ENCODE assay signal across 25 cellular contexts in the genomic region with DNA sequence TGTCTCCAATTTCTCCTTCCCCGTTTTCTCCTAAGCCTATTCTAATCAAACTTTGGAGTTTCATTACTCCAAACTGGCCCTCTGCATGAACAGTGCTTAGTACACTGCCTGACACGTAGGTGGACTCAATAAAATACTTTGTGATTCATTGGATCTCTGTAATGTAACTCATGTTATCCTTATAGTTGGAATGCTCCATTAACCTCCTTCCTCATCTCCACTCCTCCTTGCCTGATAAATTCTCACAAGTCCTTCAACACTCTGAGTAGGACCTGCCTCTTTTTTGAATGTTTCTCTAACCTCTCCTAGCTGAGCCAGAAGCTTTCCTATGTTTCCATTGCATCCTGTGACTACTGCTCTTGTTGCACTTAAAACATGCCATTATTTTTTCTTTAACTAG.
"Had no signal": no experiment of that assay in that cellular context is flagged by ENCODE, and none has a peak within 500 bp of the region (broad histone marks: within the 10 kb centered on the region; RNA-seq: fewer than 3 reads in every experiment).

No MANE protein-coding gene starts in this region.

- H3K27me3 ChIP-seq: pancreas, testis, transverse colon had no signal

- ATAC-seq: activated T-helper 17 cell treated with anti-CD3 and anti-CD28 coated beads, Interleukin-2, amount 50 U/mL, for 72 hours; naive thymus-derived CD4-positive, alpha-beta T cell; pancreas; stimulated activated naive CD8-positive, alpha-beta T cell treated with anti-CD3 and anti-CD28 coated beads, Interleukin-15, Interleukin-2, amounts not matched to agents 100 U/mL and 50 U/mL, for 24 hours had no signal

- H3K9me3 ChIP-seq: pancreas, prostate gland, testis had no signal

- H3K4me1 ChIP-seq: left ventricle myocardium inferior, prostate gland, testis, transverse colon had no signal

- H3K4me1 Mint-ChIP-seq: activated CD4-positive, alpha-beta T cell treated with anti-CD3 and anti-CD28 coated beads, Interleukin-2, amount 10 ng/mL, durations not matched to agents 24 days and 14 days; activated T-helper 17 cell treated with anti-CD3 and anti-CD28 coated beads, Interleukin-2, amount 50 U/mL, for 72 hours; neural crest cell had no signal

- H3K27ac ChIP-seq: epithelial cell of prostate, left ventricle myocardium inferior, pancreas, prostate gland, testis, transverse colon had no signal

- H3K27me3 Mint-ChIP-seq: activated CD4-positive, alpha-beta memory T cell treated with anti-CD3 and anti-CD28 coated beads for 36 hours; activated CD4-positive, alpha-beta T cell treated with anti-CD3 and anti-CD28 coated beads, Interleukin-2, amount 10 ng/mL, durations not matched to agents 24 days and 14 days; activated T-helper 17 cell treated with anti-CD3 and anti-CD28 coated beads, Interleukin-2, amount 50 U/mL, for 72 hours; naive thymus-derived CD4-positive, alpha-beta T cell had no signal

- DNase-seq: activated CD4-positive, alpha-beta memory T cell treated with anti-CD3 and anti-CD28 coated beads for 36 hours; activated CD4-positive, alpha-beta T cell treated with anti-CD3 and anti-CD28 coated beads, Interleukin-2, amount 10 ng/mL, durations not matched to agents 24 days and 14 days; activated CD4-positive, CD25-positive, alpha-beta regulatory T cell treated with anti-CD3 and anti-CD28 coated beads, Interleukin-2, amount 50 U/mL, for 72 hours; activated CD8-positive, alpha-beta memory T cell treated with anti-CD3 and anti-CD28 coated beads, Interleukin-2, amount 50 U/mL, for 4 hours; activated gamma-delta T cell treated with Interleukin-2 at 50 U/mL for 16 hours; activated naive CD4-positive, alpha-beta T cell treated with anti-CD3 and anti-CD28 coated beads, Interleukin-2, amount 50 U/mL, for 16 hours; activated T-cell treated with anti-CD3 and anti-CD28 coated beads, Interleukin-2, amount 50 U/mL, for 1 hour; amygdala; caudate nucleus; head of caudate nucleus; hippocampal formation; left ventricle myocardium inferior; naive thymus-derived CD4-positive, alpha-beta T cell; nucleus accumbens; pancreas; stimulated activated CD4-positive, alpha-beta T cell treated with anti-CD3 and anti-CD28 coated beads, Interleukin-2, amount 100 ng/mL, for 48 hours; stimulated activated naive CD8-positive, alpha-beta T cell treated with anti-CD3 and anti-CD28 coated beads, Interleukin-15, Interleukin-2, amounts not matched to agents 100 U/mL and 50 U/mL, for 24 hours; T-helper 2 cell; testis; transverse colon had no signal

- H3K36me3 ChIP-seq: pancreas, prostate gland had no signal

- H3K4me3 ChIP-seq: left ventricle myocardium inferior, lung, pancreas, prostate gland, testis, transverse colon had no signal

- H3K27ac Mint-ChIP-seq: activated CD4-positive, alpha-beta memory T cell treated with anti-CD3 and anti-CD28 coated beads for 36 hours; activated CD4-positive, alpha-beta T cell treated with anti-CD3 and anti-CD28 coated beads, Interleukin-2, amount 10 ng/mL, durations not matched to agents 24 days and 14 days; activated T-helper 17 cell treated with anti-CD3 and anti-CD28 coated beads, Interleukin-2, amount 50 U/mL, for 72 hours had no signal

- FAIRE-seq: pancreas had no signal

- H3K4me3 Mint-ChIP-seq: activated CD4-positive, alpha-beta memory T cell treated with anti-CD3 and anti-CD28 coated beads for 36 hours; activated CD4-positive, alpha-beta T cell treated with anti-CD3 and anti-CD28 coated beads, Interleukin-2, amount 10 ng/mL, durations not matched to agents 24 days and 14 days; activated T-helper 17 cell treated with anti-CD3 and anti-CD28 coated beads, Interleukin-2, amount 50 U/mL, for 72 hours; neural crest cell had no signal
